In genomic region chr5:14882658-14883580, GRCh38 we compare ENCODE assay signal across 1 cellular context.
TF ChIP-seq lines count a peak whose summit lies in the region.

No MANE protein-coding gene starts in this region.

TF ChIP-seq in HepG2, 621 proteins besides CTCF, POLR2A, EP300 and RAD21:
- TF ChIP-seq ZEB1 (IDR thresholded peaks at IDR 0.05; ENCODE audit: insufficient replicate concordance, low read depth) (no peak), MAFK (conservative IDR thresholded peaks at IDR 0.05 in 1 of 2, IDR thresholded peaks at IDR 0.05 in 1 of 2; ENCODE audit: low read length in 2 of 2) (peak; percentile 12 to 36; a peak in 1 of 4 replicates), IRX3 (CRISPR knock-in tag; IDR thresholded peaks at IDR 0.05; ENCODE audit: borderline replicate concordance, low read depth) (no peak)
